12 cellular contexts compared by ENCODE assay signal in the genomic region with DNA sequence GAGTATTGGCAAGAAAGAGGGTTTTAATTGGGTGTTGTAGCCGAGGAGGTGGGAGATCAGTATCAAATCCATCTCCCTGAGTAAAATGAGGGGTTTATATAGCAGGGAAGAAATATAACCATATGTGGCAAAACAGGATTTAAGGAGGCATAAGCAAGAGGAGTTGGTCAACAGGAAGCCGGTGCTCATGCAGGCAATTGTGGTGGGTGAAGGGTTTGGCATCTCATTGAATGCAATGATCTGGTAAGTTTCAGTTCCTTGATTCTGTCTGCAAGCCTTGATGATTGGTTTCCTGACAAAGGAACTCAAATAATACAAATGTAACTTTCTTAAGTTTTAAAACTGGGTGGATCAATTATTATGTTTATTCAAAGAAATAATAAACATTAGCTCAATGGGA.
A peak's percentile ranks its signal among the peaks of the same experiment; 100 is the strongest.
DNase-seq lines count a peak whose midpoint lies in the region; ATAC-seq and TF ChIP-seq lines count a peak whose summit lies in the region.
"Had no signal": no experiment of that assay in that cellular context is flagged by ENCODE, and none has a peak within 500 bp of the region (broad histone marks: within the 10 kb centered on the region; RNA-seq: fewer than 3 reads in every experiment).

No MANE protein-coding gene starts in this region.

- no peak overlapping the region for H3K4me3 ChIP-seq in smooth muscle cell

- no peak overlapping the region for H3K27ac Mint-ChIP-seq in CD4-positive, alpha-beta T cell
- H3K27ac Mint-ChIP-seq: activated T-cell treated with anti-CD3 and anti-CD28 coated beads, Interleukin-2, amount 50 U/mL, for 24 hours; nephron had no signal

- no peak overlapping the region for H3K4me2 ChIP-seq in smooth muscle cell

- H3K27me3 ChIP-seq in smooth muscle cell (ENCODE audit: low read depth): no peaks in the 10 kb centered on the region
- no peaks in the 10 kb centered on the region for H3K27me3 ChIP-seq in CD4-positive, alpha-beta T cell (ENCODE audit: control insufficient read depth, insufficient read depth, low read length)

- intact Hi-C loops in CD4-positive, alpha-beta T cell (cut with DNase I, micrococcal nuclease): no loop called here

- no peaks in the 10 kb centered on the region for H3K4me1 Mint-ChIP-seq in CD4-positive, alpha-beta T cell (ENCODE audit: low read depth)

- no peaks in the 10 kb centered on the region for H3F3A ChIP-seq in smooth muscle cell (ENCODE audit: low read depth)

- no peak overlapping the region for H3K27ac ChIP-seq in smooth muscle cell (ENCODE audit: low read depth)
- H3K27ac ChIP-seq in CD4-positive, alpha-beta T cell (ENCODE audit: low read depth, low read length): no peak overlapping the region

- peak; percentile 48 for DNase-seq in kidney tubule cell (ENCODE audit: low spot score)
- no peak for DNase-seq in anterior cingulate cortex (lab: John Stamatoyannopoulos, UW)
- no peak for DNase-seq in smooth muscle cell (lab: John Stamatoyannopoulos, UW; ENCODE audit: unreplicated experiment)
- DNase-seq in CD4-positive, alpha-beta T cell: no peak
- DNase-seq in activated naive CD4-positive, alpha-beta T cell treated with anti-CD3 and anti-CD28 coated beads, Interleukin-2, amount 50 U/mL, for 16 hours: no peak
- DNase-seq: activated T-cell treated with anti-CD3 and anti-CD28 coated beads, Interleukin-2, amount 50 U/mL, for 24 hours; NCI-H1436; SW 1271 had no signal

- H3K27me3 Mint-ChIP-seq in CD4-positive, alpha-beta T cell: no peaks in the 10 kb centered on the region
- H3K27me3 Mint-ChIP-seq: activated T-cell treated with anti-CD3 and anti-CD28 coated beads, Interleukin-2, amount 50 U/mL, for 24 hours had no signal

- POLR2A ChIA-PET in CD4-positive, alpha-beta T cell (lab: Charles Lee): no interaction called here

- CTCF ChIA-PET in CD4-positive, alpha-beta T cell (lab: Charles Lee): no interaction called here

- WGBS in smooth muscle cell (ENCODE audit: low lambda C conversion rate): 97% methylated on average over 2 of the region's 2 CpGs

- H3K4me1 ChIP-seq in smooth muscle cell (ENCODE audit: low read depth): no peaks in the 10 kb centered on the region

- no peak for TF ChIP-seq CTCF in smooth muscle cell (IDR thresholded peaks at IDR 0.05; ENCODE audit: borderline replicate concordance, insufficient read depth, poor library complexity, severe bottlenecking)
- no peak for TF ChIP-seq CTCF in CD4-positive, alpha-beta T cell (IDR thresholded peaks at IDR 0.05)

- no peaks in the 10 kb centered on the region for H3K9me3 Mint-ChIP-seq in CD4-positive, alpha-beta T cell
- H3K9me3 Mint-ChIP-seq: nephron had no signal

- H3K4me3 Mint-ChIP-seq in CD4-positive, alpha-beta T cell: no peak overlapping the region
- H3K4me3 Mint-ChIP-seq: activated T-cell treated with anti-CD3 and anti-CD28 coated beads, Interleukin-2, amount 50 U/mL, for 24 hours; nephron had no signal

- H3K36me3 Mint-ChIP-seq in CD4-positive, alpha-beta T cell (ENCODE audit: low read depth): no peaks in the 10 kb centered on the region

- no peaks in the 10 kb centered on the region for H3K9me3 ChIP-seq in smooth muscle cell (replicated peaks; ENCODE audit: low read depth)
- no peaks in the 10 kb centered on the region for H3K9me3 ChIP-seq in CD4-positive, alpha-beta T cell (ENCODE audit: control insufficient read depth, low read length)

- ATAC-seq in GM18861 (IDR thresholded peaks at IDR 0.05; ENCODE audit: unreplicated experiment) (peak; percentile 88), GM21786 (IDR thresholded peaks at IDR 0.05; ENCODE audit: unreplicated experiment) (peak; percentile 99), HG03469 (IDR thresholded peaks at IDR 0.05; ENCODE audit: unreplicated experiment) (peak; percentile 98)
- no peak for ATAC-seq in CD4-positive, alpha-beta T cell (ENCODE audit: poor library complexity)

- H2AFZ ChIP-seq in smooth muscle cell (ENCODE audit: low read depth): no peak overlapping the region

- no peak overlapping the region for H3K9ac ChIP-seq in smooth muscle cell (ENCODE audit: low read depth)

- no peaks in the 10 kb centered on the region for H3K79me2 ChIP-seq in smooth muscle cell (ENCODE audit: low read depth)

- H3K36me3 ChIP-seq in smooth muscle cell (ENCODE audit: low read depth): no peaks in the 10 kb centered on the region

- no peaks in the 10 kb centered on the region for H4K20me1 ChIP-seq in smooth muscle cell (ENCODE audit: low read depth)
